Comparison of ENCODE assay signal across 1 cellular context in genomic region chr14:55077155-55077554, GRCh38.
TF ChIP-seq lines count a peak whose summit lies in the region.

No MANE protein-coding gene starts in this region.

TF ChIP-seq in HepG2, 621 proteins besides CTCF, POLR2A, EP300 and RAD21:
- TF ChIP-seq RFX1 (IDR thresholded peaks at IDR 0.05) (peak; percentile 28; the same call in 1 of the 2 replicates), SMARCC2 (IDR thresholded peaks at IDR 0.05) (no peak)
